In the genomic region with DNA sequence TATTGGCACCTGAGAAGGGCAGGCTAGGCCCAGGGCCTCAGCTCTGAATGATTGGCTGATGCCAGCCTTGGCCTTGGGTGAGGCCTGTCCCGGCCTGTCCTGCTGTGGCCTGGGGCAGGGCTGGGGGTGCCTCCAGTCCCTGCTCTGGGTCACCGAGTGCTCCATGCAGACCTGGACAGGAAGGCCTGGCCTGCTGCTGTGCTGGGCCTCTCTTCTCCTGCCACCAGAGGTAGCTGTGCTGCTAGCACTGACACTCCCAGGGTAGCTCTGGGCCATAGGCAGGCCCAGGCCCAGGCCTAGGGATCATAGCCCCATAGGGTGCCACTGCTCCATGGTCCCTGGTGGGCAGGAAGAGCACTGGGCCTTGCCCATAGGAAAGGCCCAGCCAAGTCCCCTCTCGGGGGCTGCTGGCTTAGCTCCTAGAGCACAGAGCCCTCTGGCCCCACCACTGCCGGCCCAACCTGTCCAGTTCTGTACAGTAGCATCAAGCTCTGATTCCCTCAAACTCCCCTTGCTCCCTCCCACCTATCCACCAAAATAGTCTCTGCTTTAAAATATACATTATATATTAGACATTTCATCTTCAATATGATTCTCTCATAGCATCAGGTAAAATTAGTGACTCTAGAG, we compare ENCODE assay signal across 8 cellular contexts. TPM values are rescaled to one million over a fixed set of nuclear protein-coding genes. Genes with fewer than 3 reads are reported as not detected.
DNase-seq lines count a peak whose midpoint lies in the region; ATAC-seq and TF ChIP-seq lines count a peak whose summit lies in the region.

No MANE protein-coding gene starts in this region.

- no peaks in the 10 kb centered on the region for H3K4me1 Mint-ChIP-seq in natural killer cell treated with Interleukin-12 subunit alpha and Interleukin-12 subunit beta and Interleukin-15 and Interleukin-18, amount 100 ng/mL, for 72 hours (ENCODE audit: low read depth in 2 of 2)
- no peaks in the 10 kb centered on the region for H3K4me1 Mint-ChIP-seq in natural killer cell

- H3K27ac Mint-ChIP-seq in natural killer cell treated with Interleukin-12 subunit alpha and Interleukin-12 subunit beta and Interleukin-15 and Interleukin-18, amount 100 ng/mL, for 72 hours = no peak overlapping the region
- no peak overlapping the region for H3K27ac Mint-ChIP-seq in natural killer cell

- H3K36me3 ChIP-seq in NT2/D1 (ENCODE audit: insufficient read depth, insufficient read length, low read length) = no peaks in the 10 kb centered on the region

- H3K9me3 Mint-ChIP-seq in natural killer cell treated with Interleukin-12 subunit alpha and Interleukin-12 subunit beta and Interleukin-15 and Interleukin-18, amount 100 ng/mL, for 72 hours = no peaks in the 10 kb centered on the region
- no peaks in the 10 kb centered on the region for H3K9me3 Mint-ChIP-seq in natural killer cell

- H3K27me3 Mint-ChIP-seq in natural killer cell treated with Interleukin-12 subunit alpha and Interleukin-12 subunit beta and Interleukin-15 and Interleukin-18, amount 100 ng/mL, for 72 hours = no peaks in the 10 kb centered on the region
- no peaks in the 10 kb centered on the region for H3K27me3 Mint-ChIP-seq in natural killer cell (ENCODE audit: low read depth in 2 of 2)

- peaks cover 30% of the 10 kb centered on the region for H3K4me1 ChIP-seq in NT2/D1 (ENCODE audit: insufficient read depth, insufficient read length)

- peak overlapping the region; percentile 28 for H3K9ac ChIP-seq in NT2/D1 (ENCODE audit: insufficient read length, low read depth)

- no peaks in the 10 kb centered on the region for H3K9me3 ChIP-seq in NT2/D1 (ENCODE audit: insufficient read depth, low read length)

- TF ChIP-seq CTCF in natural killer cell (IDR thresholded peaks at IDR 0.05) = no peak

- intact Hi-C loops in natural killer cell (cut with micrococcal nuclease) = loop anchor here (5.0 kb wide), 1 partner anchor 114 kb away; no protein-coding TSS in a partner anchor

- peak; percentile 25 to 46 for ATAC-seq in natural killer cell treated with Interleukin-12 subunit alpha and Interleukin-12 subunit beta and Interleukin-15 and Interleukin-18, amount 100 ng/mL, for 72 hours
- ATAC-seq in natural killer cell (no peak), GM18520 (IDR thresholded peaks at IDR 0.05; ENCODE audit: unreplicated experiment) (no peak), GM21737 (IDR thresholded peaks at IDR 0.05; ENCODE audit: unreplicated experiment) (no peak)

- H3K4me3 ChIP-seq in NT2/D1 (ENCODE audit: insufficient read length, low read depth) = no peak overlapping the region

- H3K27me3 ChIP-seq in NT2/D1 (ENCODE audit: insufficient read depth, insufficient read length) = no peaks in the 10 kb centered on the region

- no peaks in the 10 kb centered on the region for H3K36me3 Mint-ChIP-seq in natural killer cell treated with Interleukin-12 subunit alpha and Interleukin-12 subunit beta and Interleukin-15 and Interleukin-18, amount 100 ng/mL, for 72 hours
- no peaks in the 10 kb centered on the region for H3K36me3 Mint-ChIP-seq in natural killer cell

- no peak overlapping the region for H3K4me3 Mint-ChIP-seq in natural killer cell treated with Interleukin-12 subunit alpha and Interleukin-12 subunit beta and Interleukin-15 and Interleukin-18, amount 100 ng/mL, for 72 hours
- H3K4me3 Mint-ChIP-seq in natural killer cell = no peak overlapping the region

- DNase-seq in natural killer cell treated with Interleukin-12 subunit alpha and Interleukin-12 subunit beta and Interleukin-15 and Interleukin-18, amount 100 ng/mL, for 72 hours (ENCODE audit: low spot score) = no peak
- DNase-seq in natural killer cell (no peak), NT2/D1 (ENCODE audit: low read depth, low spot score) (peak; percentile 35), dermis microvascular lymphatic vessel endothelial cell (ENCODE audit: low read depth in 2 of 2) (peak; percentile 43 to 64), myocyte (ENCODE audit: low read depth) (peak; percentile 70)
- no peak for DNase-seq in stimulated activated CD4-positive, alpha-beta T cell treated with anti-CD3 and anti-CD28 coated beads, Interleukin-4, amount 100 ng/mL, for 24 hours

RNA-seq across cellular contexts. Expression of a gene that starts 18.2 kb away (rescaled TPM):
- 10 to 100 TPM; 16.9 to 18.3 TPM for total RNA-seq in natural killer cell treated with Interleukin-12 subunit alpha and Interleukin-12 subunit beta and Interleukin-15 and Interleukin-18, amount 100 ng/mL, for 72 hours
- total RNA-seq in natural killer cell (100 to 1,000 TPM in 2 of 3 donors, 10 to 100 TPM in 1; 98.8 to 127 (median 107) TPM), dermis microvascular lymphatic vessel endothelial cell (7.2 and 12.8 TPM in 2 replicates), myocyte (3.6 and 6.0 TPM in 2 replicates)
- 33.3 TPM for polyA plus RNA-seq in myocyte (2012)

Comparison
In these comparisons a context has a peak if more than half of its experiments do, and no peak if none do; other contexts are left out.
1. ATAC-seq: peak in natural killer cell treated with Interleukin-12 subunit alpha and Interleukin-12 subunit beta and Interleukin-15 and Interleukin-18, amount 100 ng/mL, for 72 hours (2 of 2); none in natural killer cell (0 of 3), GM18520 (single experiment) and GM21737 (single experiment).
2. DNase-seq: peak in NT2/D1 (single experiment), dermis microvascular lymphatic vessel endothelial cell (2 of 2) and myocyte (single experiment); none in natural killer cell treated with Interleukin-12 subunit alpha and Interleukin-12 subunit beta and Interleukin-15 and Interleukin-18, amount 100 ng/mL, for 72 hours (single experiment), natural killer cell (single experiment) and stimulated activated CD4-positive, alpha-beta T cell treated with anti-CD3 and anti-CD28 coated beads, Interleukin-4, amount 100 ng/mL, for 24 hours (single experiment).